ENCODE assay signal across 38 cellular contexts in genomic region chr16:71293921-71294320, GRCh38.
"Had no signal": no experiment of that assay in that cellular context is flagged by ENCODE, and none has a peak within 500 bp of the region (broad histone marks: within the 10 kb centered on the region; RNA-seq: fewer than 3 reads in every experiment).

No MANE protein-coding gene starts in this region.

- H3K9me3 Mint-ChIP-seq: activated CD4-positive, alpha-beta memory T cell treated with anti-CD3 and anti-CD28 coated beads for 36 hours; activated naive CD4-positive, alpha-beta T cell treated with anti-CD3 and anti-CD28 coated beads for 36 hours; activated T-cell treated with anti-CD3 and anti-CD28 coated beads, Interleukin-2, amount 50 U/mL, for 4 hours; activated T-helper 1 cell treated with anti-CD3 and anti-CD28 coated beads, Interleukin-12 subunit alpha, Interleukin-12 subunit beta, Interleukin-2, Interleukin-4 antibody, amounts not matched to agents 30 ng/mL and 10 ng/mL and 1 ng/mL, durations not matched to agents 14 hours and 24 hours and 36 hours had no signal

- H3K9me3 ChIP-seq: adrenal gland, Peyer's patch, SJSA1 had no signal

- H3K27ac Mint-ChIP-seq: activated B cell treated with CpG ODN at 0.5 μM for 24 hours; activated CD4-positive, alpha-beta memory T cell treated with anti-CD3 and anti-CD28 coated beads for 36 hours; activated naive CD4-positive, alpha-beta T cell treated with anti-CD3 and anti-CD28 coated beads for 36 hours; activated naive CD4-positive, alpha-beta T cell treated with anti-CD3 and anti-CD28 coated beads, Interleukin-2, amount 50 U/mL, for 72 hours; activated T-helper 1 cell treated with anti-CD3 and anti-CD28 coated beads, Interleukin-12 subunit alpha, Interleukin-12 subunit beta, Interleukin-2, Interleukin-4 antibody, amounts not matched to agents 30 ng/mL and 10 ng/mL and 1 ng/mL, durations not matched to agents 14 hours and 24 hours and 36 hours; brain had no signal

- H3K4me1 ChIP-seq: Peyer's patch, SJSA1 had no signal

- H3K36me3 Mint-ChIP-seq: activated CD4-positive, alpha-beta memory T cell treated with anti-CD3 and anti-CD28 coated beads for 36 hours; brain had no signal

- DNase-seq: activated B cell treated with CpG ODN at 0.5 μM for 24 hours; activated CD4-positive, alpha-beta memory T cell treated with anti-CD3 and anti-CD28 coated beads for 36 hours; activated CD4-positive, alpha-beta T cell treated with anti-CD3 and anti-CD28 coated beads for 4 hours; activated CD4-positive, alpha-beta T cell treated with anti-CD3 and anti-CD28 coated beads, Interleukin-2, amount 50 U/mL, for 1 hour; activated CD4-positive, CD25-positive, alpha-beta regulatory T cell treated with anti-CD3 and anti-CD28 coated beads, Interleukin-2, amount 50 U/mL, for 72 hours; activated CD8-positive, alpha-beta memory T cell treated with anti-CD3 and anti-CD28 coated beads, Interleukin-2, amount 50 U/mL, for 4 hours; activated gamma-delta T cell treated with Interleukin-2 at 50 U/mL for 16 hours; activated naive CD4-positive, alpha-beta T cell treated with anti-CD3 and anti-CD28 coated beads for 36 hours; activated T-cell treated with anti-CD3 and anti-CD28 coated beads for 4 hours; activated T-cell treated with anti-CD3 and anti-CD28 coated beads, Interleukin-2, amount 50 U/mL, for 4 hours; adrenal gland; anterior cingulate cortex; NCI-H1092 treated with DMSO at 0.1 percent for 48 hours; NCI-H1417; NCI-H146; NCI-H187; NCI-H2029 treated with DMSO at 0.1 percent for 48 hours; NCI-H2107; NCI-H2171; NCI-H510A; NCI-H526; NCI-H748 treated with DMSO at 0.1 percent for 48 hours; NK-92 treated with Interleukin-12 subunit alpha and Interleukin-12 subunit beta, amount 100 ng/mL, for 24 hours; PC-3; Peyer's patch; RPMI8226; SHP77 treated with DMSO at 0.1 percent for 48 hours; SW 1271; T-helper 1 cell; T-helper 2 cell; T-helper 9 cell had no signal

- H3K27ac ChIP-seq: adrenal gland, Peyer's patch, SJSA1, VCaP had no signal

- FAIRE-seq: bronchial epithelial cell, K562 had no signal

- ATAC-seq: activated naive CD4-positive, alpha-beta T cell treated with anti-CD3 and anti-CD28 coated beads, Interleukin-2, amount 50 U/mL, for 72 hours; activated T-cell treated with anti-CD3 and anti-CD28 coated beads, Interleukin-2, amount 50 U/mL, for 4 hours; K562; PC-3 had no signal

- H3K4me3 Mint-ChIP-seq: activated B cell treated with CpG ODN at 0.5 μM for 24 hours; activated CD4-positive, alpha-beta memory T cell treated with anti-CD3 and anti-CD28 coated beads for 36 hours; activated naive CD4-positive, alpha-beta T cell treated with anti-CD3 and anti-CD28 coated beads for 36 hours; activated T-cell treated with anti-CD3 and anti-CD28 coated beads, Interleukin-2, amount 50 U/mL, for 4 hours; activated T-helper 1 cell treated with anti-CD3 and anti-CD28 coated beads, Interleukin-12 subunit alpha, Interleukin-12 subunit beta, Interleukin-2, Interleukin-4 antibody, amounts not matched to agents 30 ng/mL and 10 ng/mL and 1 ng/mL, durations not matched to agents 14 hours and 24 hours and 36 hours; brain had no signal

- H3K36me3 ChIP-seq: adrenal gland, Peyer's patch, SJSA1 had no signal

- H3K4me3 ChIP-seq: adrenal gland, K562, Peyer's patch, SJSA1 had no signal

- H3K27me3 ChIP-seq: Peyer's patch, SJSA1 had no signal
